1 cellular context compared by ENCODE assay signal in the genomic region with DNA sequence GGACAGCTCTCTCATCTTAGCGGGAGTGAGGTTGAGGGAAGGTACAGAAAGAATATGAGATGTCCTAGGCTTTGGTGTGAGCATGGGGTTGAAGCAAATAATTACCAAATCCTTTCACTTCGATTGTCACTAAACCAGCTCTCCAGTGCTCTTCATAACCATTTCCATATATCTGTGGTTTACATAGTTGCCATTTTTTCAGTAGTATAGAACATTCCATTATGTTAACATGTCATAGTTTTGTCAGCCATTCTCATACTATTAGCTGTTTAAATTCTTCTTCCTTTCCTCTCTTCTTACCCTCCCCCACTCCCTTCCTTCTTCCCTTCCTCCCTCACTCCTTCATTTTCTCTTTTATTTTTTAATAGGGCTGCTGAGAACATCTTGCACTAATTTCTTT.
TF ChIP-seq lines count a peak whose summit lies in the region.

No MANE protein-coding gene starts in this region.

TF ChIP-seq in GM23338, 12 proteins besides CTCF, POLR2A, EP300 and RAD21 (continued from another document):
- TF ChIP-seq ZNF462 (CRISPR knock-in tag; IDR thresholded peaks at IDR 0.05) (no peak), NANOG (IDR thresholded peaks at IDR 0.05; ENCODE audit: borderline replicate concordance) (no peak), REST (IDR thresholded peaks at IDR 0.05; ENCODE audit: unreplicated experiment) (no peak), STAT1 (IDR thresholded peaks at IDR 0.05; ENCODE audit: unreplicated experiment) (no peak), ETS1 (IDR thresholded peaks at IDR 0.05) (no peak), CREB1 (CRISPR knock-in tag; IDR thresholded peaks at IDR 0.05; ENCODE audit: low read depth) (no peak), EZH2 (IDR thresholded peaks at IDR 0.05; ENCODE audit: low read depth, unreplicated experiment) (no peak), POLR2AphosphoS5 (IDR thresholded peaks at IDR 0.05; ENCODE audit: low read depth) (no peak), ZNF331 (CRISPR knock-in tag; IDR thresholded peaks at IDR 0.05; ENCODE audit: low read depth) (no peak)
TF ChIP-seq in GM23338: peak in this region for 0.
